ENCODE assay signal across 13 cellular contexts in the genomic region with DNA sequence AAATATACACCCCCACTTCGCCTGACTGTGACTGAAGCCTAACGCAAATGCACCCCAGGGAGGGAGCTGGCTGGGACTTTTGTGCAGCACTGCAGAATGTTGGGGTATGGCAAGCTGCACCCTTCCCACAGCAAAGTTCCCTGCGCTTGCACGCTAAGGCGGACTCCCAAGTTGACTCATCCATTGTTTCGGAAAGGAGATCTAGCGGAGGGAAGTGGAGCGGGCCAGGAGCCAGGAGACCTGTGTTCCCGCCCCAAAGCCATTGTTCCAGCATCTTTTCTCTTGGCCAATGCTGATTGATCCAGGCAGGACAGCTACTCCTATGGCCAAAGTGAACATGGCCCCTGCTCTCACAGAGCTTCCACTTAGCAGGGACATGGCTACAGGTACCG.
DNase-seq lines count a peak whose midpoint lies in the region; ATAC-seq, FAIRE-seq and TF ChIP-seq lines count a peak whose summit lies in the region.
"Had no signal": no experiment of that assay in that cellular context is flagged by ENCODE, and none has a peak within 500 bp of the region (broad histone marks: within the 10 kb centered on the region; RNA-seq: fewer than 3 reads in every experiment).

No MANE protein-coding gene starts in this region.

- no peak for TF ChIP-seq RAD21 in HepG2 (CRISPR knock-in tag; IDR thresholded peaks at IDR 0.05)

- WGBS in esophagus muscularis mucosa, result 90% methylated on average over 10 of the region's 10 CpGs
- 97% methylated on average over 9 of the region's 10 CpGs for WGBS in HepG2 (ENCODE audit: low lambda C conversion rate)

- H3K36me3 Mint-ChIP-seq in type B pancreatic cell, result peaks cover 24% of the 10 kb centered on the region
- peaks cover 7% of the 10 kb centered on the region for H3K36me3 Mint-ChIP-seq in mesothelial cell of epicardium
- H3K36me3 Mint-ChIP-seq in neural progenitor cell, result peaks cover 16% of the 10 kb centered on the region
- H3K36me3 Mint-ChIP-seq: activated naive CD8-positive, alpha-beta T cell had no signal

- no peaks in the 10 kb centered on the region for H3K79me2 ChIP-seq in HepG2 (ENCODE audit: insufficient read depth, low read length)
- H3K79me2 ChIP-seq in neural progenitor cell (ENCODE audit: low read depth), result no peaks in the 10 kb centered on the region

- H3K27me3 ChIP-seq in esophagus muscularis mucosa, result no peaks in the 10 kb centered on the region
- H3K27me3 ChIP-seq in HepG2 (ENCODE audit: control insufficient read depth in 1 of 2, insufficient read depth in 2 of 2, low read length in 2 of 2), result no peaks in the 10 kb centered on the region
- no peaks in the 10 kb centered on the region for H3K27me3 ChIP-seq in neural progenitor cell
- H3K27me3 ChIP-seq: sigmoid colon had no signal

- peak; percentile 91 for DNase-seq in SW480 (ENCODE audit: low spot score)
- DNase-seq in esophagus muscularis mucosa (ENCODE audit: extremely low spot score), result no peak
- DNase-seq in HepG2 (ENCODE audit: low spot score), result no peak
- DNase-seq in type B pancreatic cell (ENCODE audit: extremely low spot score, unreplicated experiment), result no peak
- DNase-seq in NCI-H2029 (lab: John Stamatoyannopoulos, UW), result no peak
- no peak for DNase-seq in mesothelial cell of epicardium (ENCODE audit: low spot score in 2 of 2, unreplicated experiment in 2 of 2)
- DNase-seq in globus pallidus (ENCODE audit: low spot score), result no peak
- DNase-seq in neural progenitor cell (ENCODE audit: low spot score), result no peak
- DNase-seq: HFFc6, NCI-H524 treated with DMSO at 0.1 percent for 48 hours, SHP77, sigmoid colon had no signal

- H3K4me1 Mint-ChIP-seq in type B pancreatic cell (ENCODE audit: unreplicated experiment) (peaks cover 59% of the 10 kb centered on the region), mesothelial cell of epicardium (peaks cover 45% of the 10 kb centered on the region), neural progenitor cell (peaks cover 42% of the 10 kb centered on the region)

- TF ChIP-seq POLR2A in esophagus muscularis mucosa (IDR thresholded peaks at IDR 0.05; ENCODE audit: low read depth) (no peak), HepG2 (IDR thresholded peaks at IDR 0.05; ENCODE audit: insufficient read depth in 1 of 2, low read depth in 2 of 2, low read length in 2 of 2) (no peak)

- H3K9me3 ChIP-seq in esophagus muscularis mucosa, result no peaks in the 10 kb centered on the region
- no peaks in the 10 kb centered on the region for H3K9me3 ChIP-seq in HepG2 (ENCODE audit: low read length)
- no peaks in the 10 kb centered on the region for H3K9me3 ChIP-seq in neural progenitor cell (ENCODE audit: low read depth)
- H3K9me3 ChIP-seq: sigmoid colon had no signal

- H4K20me1 ChIP-seq in HepG2 (ENCODE audit: insufficient read depth, low read length) (no peaks in the 10 kb centered on the region), neural progenitor cell (ENCODE audit: low read depth) (no peaks in the 10 kb centered on the region)

- intact Hi-C loops in esophagus muscularis mucosa (cut with DNase I) (no loop called here), HepG2 (cut with micrococcal nuclease; ENCODE audit: unreplicated experiment) (no loop called here)

- CTCF ChIA-PET in HepG2 (lab: Yijun Ruan, JAX; ENCODE audit: low intra/inter-chr PET ratio, low total read pairs), result no interaction called here

- no peak overlapping the region for H3K4me2 ChIP-seq in HepG2 (ENCODE audit: low read depth, low read length)
- H3K4me2 ChIP-seq in neural progenitor cell, result no peak overlapping the region

- H3K9me3 Mint-ChIP-seq in type B pancreatic cell (no peaks in the 10 kb centered on the region), mesothelial cell of epicardium (no peaks in the 10 kb centered on the region), neural progenitor cell (no peaks in the 10 kb centered on the region)
- H3K9me3 Mint-ChIP-seq: HFFc6 had no signal

- H3K27ac Mint-ChIP-seq in type B pancreatic cell (peak overlapping the region; percentile 33), mesothelial cell of epicardium (no peak overlapping the region), neural progenitor cell (no peak overlapping the region)
- H3K27ac Mint-ChIP-seq: activated naive CD8-positive, alpha-beta T cell; HFFc6 had no signal

- H3K9ac ChIP-seq in HepG2 (ENCODE audit: insufficient read depth, low read depth, low read length) (peak overlapping the region; percentile 19; the same call in 1 of the 2 replicates), neural progenitor cell (no peak overlapping the region)

- H3F3A ChIP-seq in neural progenitor cell (ENCODE audit: low read depth), result peaks cover 5% of the 10 kb centered on the region

- H3K27me3 Mint-ChIP-seq in type B pancreatic cell, result no peaks in the 10 kb centered on the region
- H3K27me3 Mint-ChIP-seq in mesothelial cell of epicardium (ENCODE audit: low read depth), result no peaks in the 10 kb centered on the region
- H3K27me3 Mint-ChIP-seq in neural progenitor cell (ENCODE audit: insufficient read depth, low read depth), result peaks cover 2% of the 10 kb centered on the region
- H3K27me3 Mint-ChIP-seq: activated naive CD8-positive, alpha-beta T cell had no signal

- POLR2A ChIA-PET in HepG2 (lab: Yijun Ruan, JAX), result no interaction called here

- no peak for ATAC-seq in HepG2

- BruUV-seq in HepG2 (replicated peaks; lab: Mats Ljungman, UMichigan), result no TSS peak

- in situ Hi-C loops in HepG2 (cut with HindIII; ENCODE audit: extremely low pct_ligation_motif_present, low pct_unique_long_range_greater_than_20kb), result no loop called here

- no peaks in the 10 kb centered on the region for H3K36me3 ChIP-seq in esophagus muscularis mucosa
- no peaks in the 10 kb centered on the region; a peak in 2 of 5 replicates for H3K36me3 ChIP-seq in HepG2 (replicated peaks in 1 of 2; ENCODE audit: control insufficient read depth in 1 of 2, insufficient read depth in 2 of 2, low read length in 2 of 2)
- H3K36me3 ChIP-seq in neural progenitor cell, result no peaks in the 10 kb centered on the region
- H3K36me3 ChIP-seq: sigmoid colon had no signal

- peaks cover 4 to 14% (median 8%) of the 10 kb centered on the region in 4 donors for H3K4me1 ChIP-seq in esophagus muscularis mucosa
- peaks cover 72% of the 10 kb centered on the region for H3K4me1 ChIP-seq in HepG2 (ENCODE audit: insufficient read depth, low read length)
- peaks cover 22% of the 10 kb centered on the region for H3K4me1 ChIP-seq in neural progenitor cell
- H3K4me1 ChIP-seq: sigmoid colon had no signal

- no peak overlapping the region for H2AFZ ChIP-seq in HepG2 (ENCODE audit: low read length)
- no peak overlapping the region for H2AFZ ChIP-seq in neural progenitor cell (replicated peaks)

- H3K4me3 Mint-ChIP-seq in type B pancreatic cell (no peak overlapping the region), mesothelial cell of epicardium (no peak overlapping the region), neural progenitor cell (no peak overlapping the region)
- H3K4me3 Mint-ChIP-seq: activated naive CD8-positive, alpha-beta T cell; HFFc6 had no signal

- TF ChIP-seq EP300 in esophagus muscularis mucosa (IDR thresholded peaks at IDR 0.05) (no peak), HepG2 (IDR thresholded peaks at IDR 0.05; ENCODE audit: low read depth in 2 of 2, low read length in 2 of 2) (no peak), HepG2 (CRISPR knock-in tag; IDR thresholded peaks at IDR 0.05; ENCODE audit: borderline replicate concordance) (no peak)

- H3K4me3 ChIP-seq in esophagus muscularis mucosa, result no peak overlapping the region
- no peak overlapping the region for H3K4me3 ChIP-seq in HepG2 (replicated peaks in 1 of 3; ENCODE audit: insufficient read depth in 1 of 3, low read depth in 2 of 3, low read length in 3 of 3)
- H3K4me3 ChIP-seq in neural progenitor cell, result no peak overlapping the region
- H3K4me3 ChIP-seq: sigmoid colon had no signal

- H3K27ac ChIP-seq in esophagus muscularis mucosa (replicated peaks in 1 of 4) (peak overlapping the region in 3 of 4 donors; percentile 9 to 28 (median 21)), HepG2 (ENCODE audit: extremely low read length, insufficient read depth, low read length) (peak overlapping the region; percentile 65), neural progenitor cell (no peak overlapping the region)

- TF ChIP-seq CTCF in esophagus muscularis mucosa (IDR thresholded peaks at IDR 0.05), result no peak
- no peak for TF ChIP-seq CTCF in HepG2 (CRISPR knock-in tag; IDR thresholded peaks at IDR 0.05)
- no peak for TF ChIP-seq CTCF in type B pancreatic cell (conservative IDR thresholded peaks at IDR 0.05)
- TF ChIP-seq CTCF in mesothelial cell of epicardium (IDR thresholded peaks at IDR 0.05; ENCODE audit: unreplicated experiment), result no peak
- no peak for TF ChIP-seq CTCF in neural progenitor cell (IDR thresholded peaks at IDR 0.05)

- FAIRE-seq in HepG2 (lab: Jason Lieb, UNC), result no peak

TF ChIP-seq in HepG2, 621 proteins besides CTCF, POLR2A, EP300 and RAD21 (continues in another document):
- TF ChIP-seq NRL (CRISPR knock-in tag; IDR thresholded peaks at IDR 0.05; ENCODE audit: borderline replicate concordance), result 0 out of 2 replicates have a peak, but pooled peaks have one; percentile 66
- no peak for TF ChIP-seq SOX5 (CRISPR knock-in tag; IDR thresholded peaks at IDR 0.05; ENCODE audit: borderline replicate concordance)
- TF ChIP-seq TRIM24 (CRISPR knock-in tag; IDR thresholded peaks at IDR 0.05), result no peak
- no peak for TF ChIP-seq NFRKB (IDR thresholded peaks at IDR 0.05)
- no peak for TF ChIP-seq GATA4 (IDR thresholded peaks at IDR 0.05; ENCODE audit: borderline replicate concordance, low read depth)
